In genomic region chr11:120310875-120311274, GRCh38 we compare ENCODE assay signal across 20 cellular contexts. TPM values are rescaled to one million over a fixed set of nuclear protein-coding genes. Genes with fewer than 3 reads are reported as not detected.
A peak's percentile ranks its signal among the peaks of the same experiment; 100 is the strongest.
DNase-seq lines count a peak whose midpoint lies in the region; ATAC-seq, FAIRE-seq and TF ChIP-seq lines count a peak whose summit lies in the region.
"Had no signal": no experiment of that assay in that cellular context is flagged by ENCODE, and none has a peak within 500 bp of the region (broad histone marks: within the 10 kb centered on the region; RNA-seq: fewer than 3 reads in every experiment).

No MANE protein-coding gene starts in this region.

- no peaks in the 10 kb centered on the region for H3K9me3 ChIP-seq in hepatocyte (ENCODE audit: low read depth)
- no peaks in the 10 kb centered on the region for H3K9me3 ChIP-seq in small intestine (ENCODE audit: control insufficient read depth, low read depth)
- H3K9me3 ChIP-seq: HAP-1, SJCRH30 had no signal

- no peak for FAIRE-seq in small intestine (lab: Jason Lieb, UNC)
- FAIRE-seq: GM12878, GM18507 had no signal

- no peak overlapping the region for H3K27ac ChIP-seq in hepatocyte
- H3K27ac ChIP-seq in small intestine (ENCODE audit: low read depth in 1 of 2, low read length in 1 of 2), result peak overlapping the region; percentile 3 to 33
- H3K27ac ChIP-seq: C4-2B, HL-60, SJCRH30 had no signal

- WGBS in hepatocyte (ENCODE audit: low lambda C conversion rate, missing lambda C conversion rate), result 46% methylated on average over 3 of the region's 3 CpGs
- 14 to 54% (median 25%) methylated on average over 3 of the region's 3 CpGs for WGBS in small intestine, 3 donors

- no peak for ATAC-seq in stimulated activated effector memory CD8-positive, alpha-beta T cell treated with anti-CD3 and anti-CD28 coated beads, Interleukin-12 subunit alpha, Interleukin-12 subunit beta, amount 100 ng/mL, for 72 hours
- ATAC-seq: GM12878 had no signal

- H3K9me3 Mint-ChIP-seq in stimulated activated effector memory CD8-positive, alpha-beta T cell treated with anti-CD3 and anti-CD28 coated beads, Interleukin-12 subunit alpha, Interleukin-12 subunit beta, amount 100 ng/mL, for 72 hours, result no peaks in the 10 kb centered on the region

- no peak overlapping the region for H3K4me2 ChIP-seq in hepatocyte

- H2AFZ ChIP-seq in hepatocyte, result no peak overlapping the region

- H3K4me1 Mint-ChIP-seq in stimulated activated effector memory CD8-positive, alpha-beta T cell treated with anti-CD3 and anti-CD28 coated beads, Interleukin-12 subunit alpha, Interleukin-12 subunit beta, amount 100 ng/mL, for 72 hours, result no peaks in the 10 kb centered on the region

- H3K4me3 Mint-ChIP-seq in stimulated activated effector memory CD8-positive, alpha-beta T cell treated with anti-CD3 and anti-CD28 coated beads, Interleukin-12 subunit alpha, Interleukin-12 subunit beta, amount 100 ng/mL, for 72 hours, result no peak overlapping the region

- H3K4me3 ChIP-seq in hepatocyte, result no peak overlapping the region
- H3K4me3 ChIP-seq in small intestine (ENCODE audit: low read depth in 1 of 2, low read length in 2 of 2), result no peak overlapping the region
- H3K4me3 ChIP-seq: GM12878, HAP-1, SJCRH30 had no signal

- H3K4me1 ChIP-seq in hepatocyte (ENCODE audit: insufficient read depth) (no peaks in the 10 kb centered on the region), small intestine (ENCODE audit: control insufficient read depth in 2 of 2, insufficient read depth in 1 of 2, low read depth in 1 of 2, low read length in 1 of 2) (peaks cover 2 to 9% of the 10 kb centered on the region in 2 donors)
- H3K4me1 ChIP-seq: HAP-1, SJCRH30 had no signal

- no peaks in the 10 kb centered on the region for H3K79me2 ChIP-seq in hepatocyte

- H3K36me3 Mint-ChIP-seq in stimulated activated effector memory CD8-positive, alpha-beta T cell treated with anti-CD3 and anti-CD28 coated beads, Interleukin-12 subunit alpha, Interleukin-12 subunit beta, amount 100 ng/mL, for 72 hours, result no peaks in the 10 kb centered on the region

- H3K9me2 ChIP-seq in hepatocyte (replicated peaks; ENCODE audit: insufficient read depth), result no peaks in the 10 kb centered on the region

- no peaks in the 10 kb centered on the region for H4K20me1 ChIP-seq in hepatocyte (ENCODE audit: insufficient read depth, poor library complexity, severe bottlenecking)

- DNase-seq in HT-29 (ENCODE audit: low spot score) (peak; percentile 73), NCI-H2227 (lab: John Stamatoyannopoulos, UW; ENCODE audit: unreplicated experiment) (peak; percentile 15), hepatocyte (ENCODE audit: low spot score) (peak; percentile 46), small intestine (peak; percentile 96), GOT3 (lab: John Stamatoyannopoulos, UW) (no peak)
- DNase-seq in stimulated activated effector memory CD8-positive, alpha-beta T cell treated with anti-CD3 and anti-CD28 coated beads, Interleukin-12 subunit alpha, Interleukin-12 subunit beta, amount 100 ng/mL, for 72 hours (ENCODE audit: low spot score in 2 of 2), result no peak
- no peak for DNase-seq in activated CD4-positive, CD25-positive, alpha-beta regulatory T cell treated with anti-CD3 and anti-CD28 coated beads, Interleukin-2, amount 50 U/mL, for 72 hours
- DNase-seq: DMS 273 treated with DMSO at 0.1 percent for 48 hours, GDM1, NCI-H1105 treated with DMSO at 0.1 percent for 48 hours, NCI-H1930, NCI-H2171 treated with DMSO at 0.1 percent for 48 hours, NCI-H510A treated with DMSO at 0.1 percent for 48 hours, RPMI8226, SJCRH30 had no signal

- no peaks in the 10 kb centered on the region for H3K36me3 ChIP-seq in hepatocyte (replicated peaks; ENCODE audit: insufficient read depth, low read depth)
- no peaks in the 10 kb centered on the region for H3K36me3 ChIP-seq in small intestine (ENCODE audit: control insufficient read depth in 2 of 2, insufficient read depth in 2 of 2, low read length in 2 of 2)
- H3K36me3 ChIP-seq: HAP-1, SJCRH30 had no signal

- no peak overlapping the region for H3K27ac Mint-ChIP-seq in stimulated activated effector memory CD8-positive, alpha-beta T cell treated with anti-CD3 and anti-CD28 coated beads, Interleukin-12 subunit alpha, Interleukin-12 subunit beta, amount 100 ng/mL, for 72 hours

- H3K27me3 ChIP-seq in hepatocyte (no peaks in the 10 kb centered on the region), small intestine (ENCODE audit: control insufficient read depth in 2 of 2, insufficient read depth in 2 of 2, low read length in 2 of 2) (no peaks in the 10 kb centered on the region)
- H3K27me3 ChIP-seq: SJCRH30 had no signal

- TF ChIP-seq CTCF in hepatocyte (IDR thresholded peaks at IDR 0.05; ENCODE audit: poor library complexity), result no peak

RNA-seq across cellular contexts. Expression of gene TLCD5, which starts 14.2 kb away (rescaled TPM):
- 0.38 and 0.44 TPM in 2 replicates for total RNA-seq in HT-29 (2014; rRNA removed; shearing (Covaris generic))
- 9.0 and 10.7 TPM in 2 replicates for total RNA-seq in hepatocyte
- polyA plus RNA-seq in hepatocyte (8.7 and 10.3 TPM in 2 replicates), small intestine (1 to 10 TPM in 1 of 3 donors, under 1 TPM in 1, not detected in 1; 0.54 to 1.7 TPM)

RNA-seq across cellular contexts. Expression of gene ARHGEF12, which starts 25.3 kb away (rescaled TPM):
- total RNA-seq in HT-29 (2014; rRNA removed; shearing (Covaris generic)), result 44.7 and 45.1 TPM in 2 replicates
- total RNA-seq in hepatocyte, result 69.9 and 75.1 TPM in 2 replicates
- polyA plus RNA-seq in hepatocyte (21.2 and 22.9 TPM in 2 replicates), small intestine (10 to 100 TPM; 15.1 to 22.3 (median 22.1) TPM)

Comparison
In these comparisons a context has a peak if more than half of its experiments do, and no peak if none do; other contexts are left out.
1. DNase-seq: peak in HT-29 (single experiment), NCI-H2227 (single experiment), hepatocyte (single experiment) and small intestine (single experiment); none in GOT3 (single experiment), stimulated activated effector memory CD8-positive, alpha-beta T cell treated with anti-CD3 and anti-CD28 coated beads, Interleukin-12 subunit alpha, Interleukin-12 subunit beta, amount 100 ng/mL, for 72 hours (0 of 2) and activated CD4-positive, CD25-positive, alpha-beta regulatory T cell treated with anti-CD3 and anti-CD28 coated beads, Interleukin-2, amount 50 U/mL, for 72 hours (single experiment).